In genomic region chr9:113380869-113381378, GRCh38 we compare ENCODE assay signal across 10 cellular contexts. TPM values are rescaled to one million over a fixed set of nuclear protein-coding genes. Genes with fewer than 3 reads are reported as not detected.
DNase-seq lines count a peak whose midpoint lies in the region; ATAC-seq and TF ChIP-seq lines count a peak whose summit lies in the region.
"Had no signal": no experiment of that assay in that cellular context is flagged by ENCODE, and none has a peak within 500 bp of the region (broad histone marks: within the 10 kb centered on the region; RNA-seq: fewer than 3 reads in every experiment).

No MANE protein-coding gene starts in this region.

- no peak for TF ChIP-seq POLR2A in uterus (IDR thresholded peaks at IDR 0.05)

- H3K36me3 Mint-ChIP-seq in T-cell = peaks cover 5% of the 10 kb centered on the region

- H3K4me1 ChIP-seq in KMS-11 (ENCODE audit: low read depth, poor library complexity, severe bottlenecking) (peaks cover 27% of the 10 kb centered on the region), mucosa of stomach (ENCODE audit: control insufficient read depth, insufficient read depth, low read length) (peaks cover 49% of the 10 kb centered on the region), uterus (no peaks in the 10 kb centered on the region)

- intact Hi-C loops in uterus (cut with DNase I; ENCODE audit: low total_unique reads) = no loop called here

- H3K27ac ChIP-seq in KMS-11 = peak overlapping the region; percentile 56
- no peak overlapping the region for H3K27ac ChIP-seq in uterus
- H3K27ac ChIP-seq: left lung had no signal

- no peak overlapping the region for H3K4me3 ChIP-seq in KMS-11 (IDR thresholded peaks at IDR 0.05; ENCODE audit: insufficient read depth, low read depth, low read length)
- no peak overlapping the region for H3K4me3 ChIP-seq in mucosa of stomach (ENCODE audit: low read length)
- H3K4me3 ChIP-seq in uterus = no peak overlapping the region
- H3K4me3 ChIP-seq: left lung had no signal

- H3K36me3 ChIP-seq in KMS-11 (ENCODE audit: insufficient read depth) = no peaks in the 10 kb centered on the region
- no peaks in the 10 kb centered on the region for H3K36me3 ChIP-seq in mucosa of stomach (ENCODE audit: control insufficient read depth, insufficient read depth, low read length)
- no peaks in the 10 kb centered on the region for H3K36me3 ChIP-seq in uterus

- H3K27me3 Mint-ChIP-seq in T-cell = no peaks in the 10 kb centered on the region

- H3K9me3 ChIP-seq in mucosa of stomach (ENCODE audit: control insufficient read depth, low read length) (no peaks in the 10 kb centered on the region), uterus (no peaks in the 10 kb centered on the region)
- H3K9me3 ChIP-seq: left lung had no signal

- H3K27ac Mint-ChIP-seq in T-cell = peak overlapping the region in 1 of 2 donors; percentile 73

- CTCF ChIA-PET in T-cell (lab: Charles Lee) = no interaction called here

- peak overlapping the region; percentile 72 for H3K4me2 ChIP-seq in KMS-11

- no peak overlapping the region; the same call in 1 of the 2 replicates for H3K9ac ChIP-seq in KMS-11
- peak overlapping the region; percentile 28 for H3K9ac ChIP-seq in mucosa of stomach (ENCODE audit: low read length)

- no peaks in the 10 kb centered on the region for H3K9me3 Mint-ChIP-seq in T-cell

- H2AFZ ChIP-seq in KMS-11 (ENCODE audit: low read depth) = peak overlapping the region; percentile 85

- ATAC-seq in GM18511 (IDR thresholded peaks at IDR 0.05; ENCODE audit: unreplicated experiment) = peak; percentile 57
- ATAC-seq in GM21576 (IDR thresholded peaks at IDR 0.05; ENCODE audit: unreplicated experiment) = peak; percentile 72
- ATAC-seq in T-cell (replicated peaks in 1 of 4) = no peak
- ATAC-seq: left lung had no signal

- H3K4me3 Mint-ChIP-seq in T-cell = no peak overlapping the region

- TF ChIP-seq CTCF in KMS-11 (conservative IDR thresholded peaks at IDR 0.05; ENCODE audit: low read depth, low read length) (no peak), uterus (IDR thresholded peaks at IDR 0.05) (no peak)

- no peaks in the 10 kb centered on the region for H3K79me2 ChIP-seq in KMS-11 (ENCODE audit: insufficient read depth, low read depth)

- POLR2A ChIA-PET in T-cell (lab: Charles Lee) = no interaction called here

- no peaks in the 10 kb centered on the region for H3K27me3 ChIP-seq in KMS-11 (ENCODE audit: insufficient read depth, low read depth)
- H3K27me3 ChIP-seq in mucosa of stomach (ENCODE audit: control insufficient read depth, insufficient read depth, low read length) = no peaks in the 10 kb centered on the region
- no peaks in the 10 kb centered on the region for H3K27me3 ChIP-seq in uterus
- H3K27me3 ChIP-seq: left lung had no signal

- H4K20me1 ChIP-seq in KMS-11 (ENCODE audit: insufficient read depth) = no peaks in the 10 kb centered on the region

- H3K4me1 Mint-ChIP-seq in T-cell = peaks cover 0 to 4% (median 0%) of the 10 kb centered on the region in 3 donors

- DNase-seq in T-cell = no peak
- no peak for DNase-seq in NCI-H1930 (lab: John Stamatoyannopoulos, UW)
- DNase-seq in uterus = no peak
- DNase-seq in stimulated activated CD4-positive, alpha-beta T cell treated with anti-CD3 and anti-CD28 coated beads, Interleukin-2, amount 100 ng/mL, for 24 hours = no peak
- DNase-seq: left lung, SHP77 treated with DMSO at 0.1 percent for 48 hours had no signal

RNA-seq across cellular contexts. Expression of gene HDHD3, which starts 4.1 kb away (rescaled TPM):
- total RNA-seq in T-cell = 10 to 100 TPM; 15.2 to 34.6 (median 17.4) TPM
- total RNA-seq in uterus = 10 to 100 TPM; 10.5 to 36.8 (median 20.4) TPM

RNA-seq across cellular contexts. Expression of gene ALAD, which starts 20.2 kb away (rescaled TPM):
- total RNA-seq in T-cell (10 to 100 TPM; 23.4 to 40.8 (median 35.2) TPM), uterus (10 to 100 TPM in 3 of 4 donors, 1 to 10 TPM in 1; 1.5 to 26.6 (median 16.1) TPM)

RNA-seq across cellular contexts. Expression of gene POLE3, which starts 29.6 kb away (rescaled TPM):
- total RNA-seq in T-cell (10 to 100 TPM; 47.2 to 59.1 (median 50.6) TPM), uterus (10 to 100 TPM in 3 of 4 donors, 1 to 10 TPM in 1; 6.5 to 46.4 (median 20.4) TPM)

RNA-seq across cellular contexts. Expression of gene C9orf43, which starts 29.6 kb away (rescaled TPM):
- total RNA-seq in T-cell (1 to 10 TPM in 1 of 5 donors, under 1 TPM in 4; 0.28 to 1.1 (median 0.82) TPM), uterus (1 to 10 TPM in 1 of 4 donors, under 1 TPM in 2, not detected in 1; 0.21 to 3.3 (median 0.58) TPM)

RNA-seq across cellular contexts. Expression of gene BSPRY, which starts 31.6 kb away (rescaled TPM):
- total RNA-seq in T-cell = under 1 TPM; 0.15 to 0.85 (median 0.26) TPM
- total RNA-seq in uterus = 1 to 10 TPM in 1 of 4 donors, under 1 TPM in 1, not detected in 2; 0.40 to 1.9 TPM

Comparison
In these comparisons a context has a peak if more than half of its experiments do, and no peak if none do; other contexts are left out.
1. ATAC-seq: peak in GM18511 (single experiment) and GM21576 (single experiment); none in T-cell (0 of 4).